In genomic region chr13:99150575-99151370, GRCh38 we compare ENCODE assay signal across 13 cellular contexts. TPM values are rescaled to one million over a fixed set of nuclear protein-coding genes. Genes with fewer than 3 reads are reported as not detected.
DNase-seq lines count a peak whose midpoint lies in the region; ATAC-seq and TF ChIP-seq lines count a peak whose summit lies in the region.
"Had no signal": no experiment of that assay in that cellular context is flagged by ENCODE, and none has a peak within 500 bp of the region (broad histone marks: within the 10 kb centered on the region; RNA-seq: fewer than 3 reads in every experiment).

No MANE protein-coding gene starts in this region.

- no peaks in the 10 kb centered on the region for H3K36me3 Mint-ChIP-seq in activated CD8-positive, alpha-beta T cell treated with anti-CD3 and anti-CD28 coated beads for 36 hours (ENCODE audit: low read depth)
- no peaks in the 10 kb centered on the region for H3K36me3 Mint-ChIP-seq in activated CD8-positive, alpha-beta T cell treated with anti-CD3 and anti-CD28 coated beads, Interleukin-2, amount 10 ng/mL, durations not matched to agents 7 days and 5 days (ENCODE audit: low read depth)
- no peaks in the 10 kb centered on the region for H3K36me3 Mint-ChIP-seq in type B pancreatic cell
- H3K36me3 Mint-ChIP-seq: IgD-negative memory B cell had no signal

- CTCF ChIA-PET in activated CD8-positive, alpha-beta T cell treated with anti-CD3 and anti-CD28 coated beads for 36 hours (lab: Charles Lee), result no interaction called here
- CTCF ChIA-PET in activated CD8-positive, alpha-beta T cell treated with anti-CD3 and anti-CD28 coated beads, Interleukin-2, amount 10 ng/mL, durations not matched to agents 7 days and 5 days (lab: Charles Lee), result interaction anchor here (1.0 to 1.7 kb wide), 2 partner anchors 25 to 26 kb away, joined by 3 to 6 read pairs; no protein-coding TSS in a partner anchor

- H3K4me1 Mint-ChIP-seq in activated CD8-positive, alpha-beta T cell treated with anti-CD3 and anti-CD28 coated beads for 36 hours (ENCODE audit: low read depth), result peaks cover 6% of the 10 kb centered on the region
- H3K4me1 Mint-ChIP-seq in activated CD8-positive, alpha-beta T cell treated with anti-CD3 and anti-CD28 coated beads, Interleukin-2, amount 10 ng/mL, durations not matched to agents 7 days and 5 days (ENCODE audit: low read depth), result peaks cover 12% of the 10 kb centered on the region
- peaks cover 6% of the 10 kb centered on the region for H3K4me1 Mint-ChIP-seq in type B pancreatic cell (ENCODE audit: unreplicated experiment)
- H3K4me1 Mint-ChIP-seq: central memory CD8-positive, alpha-beta T cell had no signal

- H3K9me3 Mint-ChIP-seq in activated CD8-positive, alpha-beta T cell treated with anti-CD3 and anti-CD28 coated beads for 36 hours, result no peaks in the 10 kb centered on the region
- H3K9me3 Mint-ChIP-seq in activated CD8-positive, alpha-beta T cell treated with anti-CD3 and anti-CD28 coated beads, Interleukin-2, amount 10 ng/mL, durations not matched to agents 7 days and 5 days (ENCODE audit: insufficient read depth), result no peaks in the 10 kb centered on the region
- no peaks in the 10 kb centered on the region for H3K9me3 Mint-ChIP-seq in type B pancreatic cell
- H3K9me3 Mint-ChIP-seq: central memory CD8-positive, alpha-beta T cell had no signal

- no peak for DNase-seq in activated CD8-positive, alpha-beta T cell treated with anti-CD3 and anti-CD28 coated beads for 36 hours
- DNase-seq in activated CD8-positive, alpha-beta T cell treated with anti-CD3 and anti-CD28 coated beads, Interleukin-2, amount 10 ng/mL, durations not matched to agents 7 days and 5 days, result no peak
- DNase-seq in RWPE2 (ENCODE audit: low spot score), result peak; percentile 95
- peak; percentile 45 for DNase-seq in fibroblast of mammary gland (ENCODE audit: low read depth)
- DNase-seq in type B pancreatic cell (ENCODE audit: extremely low spot score, unreplicated experiment), result no peak
- DNase-seq in amygdala (lab: John Stamatoyannopoulos, UW), result no peak
- DNase-seq in GM19240 (ENCODE audit: insufficient read length, low spot score), result no peak
- DNase-seq: mucosa of descending colon, spleen had no signal

- intact Hi-C loops in activated CD8-positive, alpha-beta T cell treated with anti-CD3 and anti-CD28 coated beads for 36 hours (cut with micrococcal nuclease), result no loop called here

- H3K27ac Mint-ChIP-seq in activated CD8-positive, alpha-beta T cell treated with anti-CD3 and anti-CD28 coated beads for 36 hours, result no peak overlapping the region
- no peak overlapping the region for H3K27ac Mint-ChIP-seq in activated CD8-positive, alpha-beta T cell treated with anti-CD3 and anti-CD28 coated beads, Interleukin-2, amount 10 ng/mL, durations not matched to agents 7 days and 5 days
- peak overlapping the region; percentile 83 for H3K27ac Mint-ChIP-seq in type B pancreatic cell
- H3K27ac Mint-ChIP-seq: IgD-negative memory B cell had no signal

- ATAC-seq in activated CD8-positive, alpha-beta T cell treated with anti-CD3 and anti-CD28 coated beads for 36 hours, result peak; percentile 41
- no peak for ATAC-seq in activated CD8-positive, alpha-beta T cell treated with anti-CD3 and anti-CD28 coated beads, Interleukin-2, amount 10 ng/mL, durations not matched to agents 7 days and 5 days
- ATAC-seq in RWPE2 (ENCODE audit: low read depth) (peak; percentile 81), GM19351 (IDR thresholded peaks at IDR 0.05; ENCODE audit: unreplicated experiment) (no peak)
- ATAC-seq: mucosa of descending colon had no signal

- no peak overlapping the region for H3K4me3 ChIP-seq in RWPE2 (ENCODE audit: severe bottlenecking)
- no peak overlapping the region for H3K4me3 ChIP-seq in fibroblast of mammary gland (ENCODE audit: control insufficient read depth, low read depth, low read length)
- H3K4me3 ChIP-seq: hepatocyte, mucosa of descending colon, spleen had no signal

- no peaks in the 10 kb centered on the region for H3K27me3 ChIP-seq in RWPE2 (ENCODE audit: insufficient read depth, poor library complexity, severe bottlenecking)
- H3K27me3 ChIP-seq: hepatocyte had no signal

- H3K36me3 ChIP-seq in RWPE2 (ENCODE audit: low read depth), result no peaks in the 10 kb centered on the region
- H3K36me3 ChIP-seq: spleen had no signal

- H3K27me3 Mint-ChIP-seq in activated CD8-positive, alpha-beta T cell treated with anti-CD3 and anti-CD28 coated beads for 36 hours, result no peaks in the 10 kb centered on the region
- H3K27me3 Mint-ChIP-seq in activated CD8-positive, alpha-beta T cell treated with anti-CD3 and anti-CD28 coated beads, Interleukin-2, amount 10 ng/mL, durations not matched to agents 7 days and 5 days (ENCODE audit: low read depth), result no peaks in the 10 kb centered on the region
- no peaks in the 10 kb centered on the region for H3K27me3 Mint-ChIP-seq in type B pancreatic cell
- H3K27me3 Mint-ChIP-seq: central memory CD8-positive, alpha-beta T cell had no signal

- no peak for TF ChIP-seq CTCF in activated CD8-positive, alpha-beta T cell treated with anti-CD3 and anti-CD28 coated beads for 36 hours (IDR thresholded peaks at IDR 0.05)
- TF ChIP-seq CTCF in RWPE2 (IDR thresholded peaks at IDR 0.05; ENCODE audit: poor library complexity, severe bottlenecking) (no peak), fibroblast of mammary gland (conservative IDR thresholded peaks at IDR 0.05; ENCODE audit: control insufficient read depth, insufficient read depth, low read depth, low read length) (no peak), type B pancreatic cell (conservative IDR thresholded peaks at IDR 0.05) (no peak)

- POLR2A ChIA-PET in activated CD8-positive, alpha-beta T cell treated with anti-CD3 and anti-CD28 coated beads for 36 hours (lab: Charles Lee), result no interaction called here
- POLR2A ChIA-PET in activated CD8-positive, alpha-beta T cell treated with anti-CD3 and anti-CD28 coated beads, Interleukin-2, amount 10 ng/mL, durations not matched to agents 7 days and 5 days (lab: Charles Lee), result interaction anchor here (0.6 kb wide), 1 partner anchor 31 kb away, joined by 3 read pairs; no protein-coding TSS in a partner anchor

- no peak overlapping the region for H3K4me3 Mint-ChIP-seq in activated CD8-positive, alpha-beta T cell treated with anti-CD3 and anti-CD28 coated beads for 36 hours
- H3K4me3 Mint-ChIP-seq in activated CD8-positive, alpha-beta T cell treated with anti-CD3 and anti-CD28 coated beads, Interleukin-2, amount 10 ng/mL, durations not matched to agents 7 days and 5 days, result no peak overlapping the region
- H3K4me3 Mint-ChIP-seq in type B pancreatic cell, result no peak overlapping the region
- H3K4me3 Mint-ChIP-seq: central memory CD8-positive, alpha-beta T cell; IgD-negative memory B cell had no signal

- H3K27ac ChIP-seq in RWPE2 (ENCODE audit: poor library complexity, severe bottlenecking), result peak overlapping the region; percentile 89
- H3K27ac ChIP-seq: hepatocyte, spleen had no signal

- H3K4me1 ChIP-seq in RWPE2 (ENCODE audit: insufficient read depth, poor library complexity, severe bottlenecking), result peaks cover 34% of the 10 kb centered on the region
- H3K4me1 ChIP-seq: spleen had no signal

- H3K9me3 ChIP-seq in RWPE2 (ENCODE audit: severe bottlenecking), result no peaks in the 10 kb centered on the region
- H3K9me3 ChIP-seq: mucosa of descending colon, spleen had no signal

RNA-seq across cellular contexts. Expression of gene UBAC2, which starts 49.9 kb away (rescaled TPM):
- total RNA-seq in activated CD8-positive, alpha-beta T cell treated with anti-CD3 and anti-CD28 coated beads for 36 hours, result 10 to 100 TPM; 63.7 to 68.4 TPM
- 10 to 100 TPM; 67.4 to 71.2 TPM for total RNA-seq in activated CD8-positive, alpha-beta T cell treated with anti-CD3 and anti-CD28 coated beads, Interleukin-2, amount 10 ng/mL, durations not matched to agents 7 days and 5 days
- 66.0 and 77.2 TPM in 2 replicates for total RNA-seq in type B pancreatic cell (ENCODE audit: low replicate concordance)

Comparison
In these comparisons a context has a peak if more than half of its experiments do, and no peak if none do; other contexts are left out.
1. ATAC-seq: peak in activated CD8-positive, alpha-beta T cell treated with anti-CD3 and anti-CD28 coated beads for 36 hours (single experiment) and RWPE2 (single experiment); none in activated CD8-positive, alpha-beta T cell treated with anti-CD3 and anti-CD28 coated beads, Interleukin-2, amount 10 ng/mL, durations not matched to agents 7 days and 5 days (single experiment) and GM19351 (single experiment).
2. DNase-seq: peak in RWPE2 (single experiment) and fibroblast of mammary gland (single experiment); none in activated CD8-positive, alpha-beta T cell treated with anti-CD3 and anti-CD28 coated beads for 36 hours (single experiment), activated CD8-positive, alpha-beta T cell treated with anti-CD3 and anti-CD28 coated beads, Interleukin-2, amount 10 ng/mL, durations not matched to agents 7 days and 5 days (single experiment), type B pancreatic cell (single experiment), amygdala (0 of 56) and GM19240 (single experiment).